In genomic region chr10:69901623-69902505, GRCh38 we compare ENCODE assay signal across 9 cellular contexts.
DNase-seq lines count a peak whose midpoint lies in the region; ATAC-seq, FAIRE-seq and TF ChIP-seq lines count a peak whose summit lies in the region.
"Had no signal": no experiment of that assay in that cellular context is flagged by ENCODE, and none has a peak within 500 bp of the region (broad histone marks: within the 10 kb centered on the region; RNA-seq: fewer than 3 reads in every experiment).

No MANE protein-coding gene starts in this region.

- H4K91ac ChIP-seq in H9 (ENCODE audit: insufficient read length, low read depth, low read length) = peak overlapping the region; percentile 16

- no peak for FAIRE-seq in pancreas (lab: Jason Lieb, UNC)
- FAIRE-seq: TTC549 had no signal

- H3K9me2 ChIP-seq in SK-N-SH = no peaks in the 10 kb centered on the region

- peak; percentile 68 for TF ChIP-seq RAD21 in SK-N-SH (IDR thresholded peaks at IDR 0.05; ENCODE audit: low read length)

- peak overlapping the region; percentile 85 for H2AK5ac ChIP-seq in H9 (ENCODE audit: insufficient read length, low read length)

- no peak overlapping the region for H2BK5ac ChIP-seq in H9 (ENCODE audit: insufficient read length, low read length)

- no peak overlapping the region for H3K4ac ChIP-seq in H9 (ENCODE audit: low read depth, low read length)

- H2AFZ ChIP-seq in H9 (ENCODE audit: low read length) (no peak overlapping the region), SK-N-SH (ENCODE audit: low read depth) (no peak overlapping the region; the same call in 1 of the 2 replicates)

- H3K23ac ChIP-seq in H9 (ENCODE audit: insufficient read length, low read depth, low read length) = no peak overlapping the region

- POLR2A ChIA-PET in SK-N-SH (lab: Yijun Ruan, JAX) = interaction anchor here (0.6 kb wide), 1 partner anchor 13 kb away, joined by 3 read pairs; no protein-coding TSS in a partner anchor

- no peak overlapping the region for H2BK20ac ChIP-seq in H9 (ENCODE audit: low read depth, low read length, poor library complexity, severe bottlenecking)

- no peaks in the 10 kb centered on the region for H3K79me2 ChIP-seq in H9 (ENCODE audit: insufficient read depth, low read length)
- H3K79me2 ChIP-seq in SK-N-SH (ENCODE audit: insufficient read depth) = no peaks in the 10 kb centered on the region

- H3K79me1 ChIP-seq in H9 (ENCODE audit: insufficient read depth, low read depth, low read length, poor library complexity, severe bottlenecking) = no peaks in the 10 kb centered on the region

- H3K18ac ChIP-seq in H9 (ENCODE audit: insufficient read length, low read depth, low read length) = no peak overlapping the region

- CTCF ChIA-PET in SK-N-SH (lab: Yijun Ruan, JAX) = interaction anchor here (0.6 to 9.3 kb wide), 32 partner anchors 10 to 257 kb away, joined by 3 to 120 read pairs (median 4); partner anchors contain the start of gene TYSND1

- no peak overlapping the region for H3K9ac ChIP-seq in H9 (ENCODE audit: extremely low read depth, insufficient read length, low read length)
- H3K9ac ChIP-seq in SK-N-SH = no peak overlapping the region

- no peak overlapping the region for H3T11ph ChIP-seq in H9 (ENCODE audit: low read length)

- H3K4me2 ChIP-seq in H9 (ENCODE audit: insufficient read depth, insufficient read length, low read length) = no peak overlapping the region
- no peak overlapping the region for H3K4me2 ChIP-seq in SK-N-SH

- peak overlapping the region; percentile 10 to 68 (median 10); a peak in 4 of 7 replicates for H3K27ac Mint-ChIP-seq in H9

- no peak overlapping the region for H2BK12ac ChIP-seq in H9 (ENCODE audit: insufficient read length, low read depth, low read length)

- TF ChIP-seq EP300 in SK-N-SH (IDR thresholded peaks at IDR 0.05; ENCODE audit: borderline replicate concordance in 1 of 2, low read depth in 1 of 2, low read length in 1 of 2) = no peak

- H3K36me3 Mint-ChIP-seq in H9 (ENCODE audit: insufficient read depth in 1 of 3, low read depth in 3 of 3) = peaks cover 0 to 4% (median 0%) of the 10 kb centered on the region in 3 experiments; a peak in 3 of 7 replicates

- peaks cover 8% of the 10 kb centered on the region for H3K27me3 Mint-ChIP-seq in H9 (ENCODE audit: low read depth)

- DNase-seq in DMS114 treated with DMSO at 0.1 percent for 48 hours (lab: John Stamatoyannopoulos, UW; ENCODE audit: unreplicated experiment) = peak; percentile 33
- DNase-seq in H9 = peak; percentile 79
- DNase-seq in SK-N-SH = peak; percentile 92
- DNase-seq in fibroblast of peridontal ligament (ENCODE audit: extremely low read depth) = peak; percentile 52
- peak in 4 of 6 donors; percentile 27 to 67 (median 48) for DNase-seq in pancreas
- no peak for DNase-seq in NCI-H226

- H3K56ac ChIP-seq in H9 (ENCODE audit: insufficient read length, low read depth, low read length) = no peak overlapping the region

- no peaks in the 10 kb centered on the region for H3K9me3 Mint-ChIP-seq in H9

- H3K27ac ChIP-seq in H9 (ENCODE audit: insufficient read length, low read depth, low read length) (no peak overlapping the region), SK-N-SH (ENCODE audit: low read depth in 2 of 2, low read length in 1 of 2) (no peak overlapping the region), pancreas (no peak overlapping the region)

- ATAC-seq in pancreas (peak; percentile 48 to 89 (median 79)), HG02884 (IDR thresholded peaks at IDR 0.05; ENCODE audit: unreplicated experiment) (no peak), GM21576 (IDR thresholded peaks at IDR 0.05; ENCODE audit: unreplicated experiment) (no peak)

- peak; percentile 79 for TF ChIP-seq CTCF in H9 (conservative IDR thresholded peaks at IDR 0.05)
- peak; percentile 69 for TF ChIP-seq CTCF in SK-N-SH (IDR thresholded peaks at IDR 0.05)
- peak; percentile 20 to 36 (median 28) for TF ChIP-seq CTCF in pancreas (IDR thresholded peaks at IDR 0.05)

- H3F3A ChIP-seq in SK-N-SH (replicated peaks; ENCODE audit: insufficient read depth) = no peaks in the 10 kb centered on the region

- no peak overlapping the region for H3K14ac ChIP-seq in H9 (ENCODE audit: insufficient read depth, low read length)

- H3K4me3 Mint-ChIP-seq in H9 = no peak overlapping the region

- H3K27me3 ChIP-seq in H9 (ENCODE audit: insufficient read depth, low read length) (no peaks in the 10 kb centered on the region), SK-N-SH (ENCODE audit: insufficient read depth) (no peaks in the 10 kb centered on the region), pancreas (no peaks in the 10 kb centered on the region)

- no peak overlapping the region for H4K5ac ChIP-seq in H9 (ENCODE audit: insufficient read length, low read depth, low read length)

- H4K8ac ChIP-seq in H9 (replicated peaks; ENCODE audit: insufficient read length, low read depth, low read length) = no peak overlapping the region

- H3K4me3 ChIP-seq in SK-N-SH (ENCODE audit: low read depth in 2 of 2, low read length in 1 of 2) = no peak overlapping the region
- H3K4me3 ChIP-seq in pancreas = no peak overlapping the region

- no peak overlapping the region for H2BK120ac ChIP-seq in H9 (ENCODE audit: low read depth, low read length, poor library complexity, severe bottlenecking)

- H3K4me1 ChIP-seq in H9 (ENCODE audit: insufficient read depth, low read length) = peaks cover 5% of the 10 kb centered on the region
- H3K4me1 ChIP-seq in SK-N-SH (ENCODE audit: control insufficient read depth in 1 of 2, insufficient read depth in 2 of 2, low read depth in 1 of 2, low read length in 1 of 2) = peaks cover 0 to 9% of the 10 kb centered on the region in 2 experiments; a peak in 1 of 4 replicates
- no peaks in the 10 kb centered on the region for H3K4me1 ChIP-seq in pancreas

- peaks cover 40 to 47% of the 10 kb centered on the region in 2 experiments for H3K4me1 Mint-ChIP-seq in H9

- no peaks in the 10 kb centered on the region for H3K36me3 ChIP-seq in SK-N-SH (replicated peaks in 1 of 2; ENCODE audit: control insufficient read depth in 1 of 2, insufficient read depth in 2 of 2, low read length in 1 of 2)
- H3K36me3 ChIP-seq in pancreas = no peaks in the 10 kb centered on the region

- no peak overlapping the region for H2BK15ac ChIP-seq in H9 (ENCODE audit: low read depth, low read length)

- H4K20me1 ChIP-seq in H9 (ENCODE audit: control insufficient read depth, insufficient read depth, insufficient read length) (no peaks in the 10 kb centered on the region), SK-N-SH (ENCODE audit: insufficient read depth) (no peaks in the 10 kb centered on the region)

- no CpG with 5 or more reads among the region's 10 CpGs for WGBS in H9 (ENCODE audit: extremely low coverage, insufficient read length, low lambda C conversion rate)
- WGBS in SK-N-SH (ENCODE audit: low lambda C conversion rate) = 64% methylated on average over 6 of the region's 10 CpGs
- 61 to 71% methylated on average over 10 of the region's 10 CpGs for WGBS in pancreas, 2 donors

- no peaks in the 10 kb centered on the region for H3K23me2 ChIP-seq in H9 (ENCODE audit: insufficient read length, low read depth, low read length, poor library complexity, severe bottlenecking)

- intact Hi-C loops in pancreas (cut with DNase I) = no loop called here

- H3K9me3 ChIP-seq in H9 (ENCODE audit: control insufficient read depth, low read depth, low read length) = no peaks in the 10 kb centered on the region
- no peaks in the 10 kb centered on the region for H3K9me3 ChIP-seq in SK-N-SH
- no peaks in the 10 kb centered on the region for H3K9me3 ChIP-seq in pancreas

TF ChIP-seq in SK-N-SH, 30 proteins besides CTCF, POLR2A, EP300 and RAD21:
- TF ChIP-seq USF1 (IDR thresholded peaks at IDR 0.05; ENCODE audit: borderline replicate concordance, low read depth) = peak; percentile 76
- TF ChIP-seq NFIC (IDR thresholded peaks at IDR 0.05; ENCODE audit: borderline replicate concordance) = no peak
- TF ChIP-seq MAX (IDR thresholded peaks at IDR 0.05; ENCODE audit: low read depth) = 0 out of 2 replicates have a peak, but pooled peaks have one; percentile 62
- TF ChIP-seq FOXJ3 (CRISPR knock-in tag; IDR thresholded peaks at IDR 0.05) = no peak
- TF ChIP-seq SMC3 (IDR thresholded peaks at IDR 0.05; ENCODE audit: low read depth, low read length) = peak; percentile 57
- no peak for TF ChIP-seq POLR2AphosphoS5 (IDR thresholded peaks at IDR 0.05; ENCODE audit: low read depth, low read length)
- no peak for TF ChIP-seq ELF1 (IDR thresholded peaks at IDR 0.05)
- no peak for TF ChIP-seq PBX3 (IDR thresholded peaks at IDR 0.05)
- TF ChIP-seq TEAD4 (IDR thresholded peaks at IDR 0.05; ENCODE audit: borderline replicate concordance, insufficient read depth) = no peak
- TF ChIP-seq FOXM1 (IDR thresholded peaks at IDR 0.05; ENCODE audit: low read depth) = no peak

Comparison
In these comparisons a context has a peak if more than half of its experiments do, and no peak if none do; other contexts are left out.
1. CTCF ChIP-seq: peak in every context shown above with its lines; median percentile 79 in H9; 69 in SK-N-SH; 28 in pancreas.
2. ATAC-seq: peak in pancreas (4 of 4); none in HG02884 (single experiment) and GM21576 (single experiment).